ENCODE assay signal across 12 cellular contexts in genomic region chr15:71373917-71374316, GRCh38.
"Had no signal": no experiment of that assay in that cellular context is flagged by ENCODE, and none has a peak within 500 bp of the region (broad histone marks: within the 10 kb centered on the region; RNA-seq: fewer than 3 reads in every experiment).

No MANE protein-coding gene starts in this region.

- H3K36me3 Mint-ChIP-seq: memory B cell had no signal

- H3K4me3 ChIP-seq: suprapubic skin had no signal

- H3K27ac Mint-ChIP-seq: brain, memory B cell had no signal

- H3K4me1 Mint-ChIP-seq: memory B cell had no signal

- DNase-seq: activated CD4-positive, alpha-beta memory T cell treated with anti-CD3 and anti-CD28 coated beads, Interleukin-2, amount 10 ng/mL, durations not matched to agents 7 days and 5 days; activated CD4-positive, CD25-positive, alpha-beta regulatory T cell treated with anti-CD3 and anti-CD28 coated beads, Interleukin-2, amount 50 U/mL, for 72 hours; activated naive CD4-positive, alpha-beta T cell treated with Interleukin-2 at 50 U/mL for 16 hours; cerebellar nuclear complex; glutamatergic neuron; left colon; stimulated activated CD4-positive, alpha-beta T cell treated with anti-CD3 and anti-CD28 coated beads, Interleukin-2, amount 100 ng/mL, for 48 hours; stimulated activated naive CD4-positive, alpha-beta T cell treated with Interleukin-2 at 50 U/mL for 16 hours had no signal

- H3K27ac ChIP-seq: suprapubic skin had no signal

- H3K27me3 Mint-ChIP-seq: brain had no signal

- H3K36me3 ChIP-seq: suprapubic skin had no signal

- H3K4me3 Mint-ChIP-seq: activated CD4-positive, alpha-beta memory T cell treated with anti-CD3 and anti-CD28 coated beads, Interleukin-2, amount 10 ng/mL, durations not matched to agents 7 days and 5 days; brain; memory B cell; neural crest cell had no signal

- H3K9me3 ChIP-seq: suprapubic skin had no signal
